Comparison of ENCODE assay signal across 1 cellular context in the genomic region with DNA sequence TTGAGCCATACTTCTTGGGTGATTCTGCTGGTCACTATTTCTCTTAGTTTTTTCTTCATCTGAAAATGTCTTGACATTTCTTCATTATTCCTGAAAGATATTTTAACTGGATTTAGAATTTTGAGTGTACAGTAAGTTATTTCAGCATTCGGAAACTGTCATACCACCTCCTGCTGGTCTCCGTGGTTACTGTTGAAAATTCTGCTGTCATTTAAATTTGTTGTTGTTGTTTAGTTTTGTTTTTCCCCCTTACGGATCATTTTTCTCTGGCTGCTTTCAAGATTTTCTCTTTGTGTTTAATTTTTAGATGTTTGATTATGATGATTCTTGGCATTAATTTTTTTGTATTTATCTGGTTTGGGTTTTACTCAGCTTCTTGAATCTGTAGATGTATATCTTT.
TF ChIP-seq lines count a peak whose summit lies in the region.

No MANE protein-coding gene starts in this region.

TF ChIP-seq in HepG2, 621 proteins besides CTCF, POLR2A, EP300 and RAD21 (continued from another document):
- TF ChIP-seq ZBTB40 (IDR thresholded peaks at IDR 0.05) (no peak), ZBTB40 (CRISPR knock-in tag; IDR thresholded peaks at IDR 0.05) (no peak), ZNF841 (CRISPR knock-in tag; IDR thresholded peaks at IDR 0.05; ENCODE audit: borderline replicate concordance) (no peak), ZNF180 (CRISPR knock-in tag; IDR thresholded peaks at IDR 0.05; ENCODE audit: borderline replicate concordance, low read depth) (no peak), ZNF101 (CRISPR knock-in tag; IDR thresholded peaks at IDR 0.05; ENCODE audit: borderline replicate concordance, low read depth) (no peak), ZNF740 (CRISPR knock-in tag; IDR thresholded peaks at IDR 0.05) (no peak), HNF4G (IDR thresholded peaks at IDR 0.05; ENCODE audit: borderline replicate concordance, low read depth, low read length) (no peak), HNF4G (CRISPR knock-in tag; IDR thresholded peaks at IDR 0.05; ENCODE audit: borderline replicate concordance, low read depth) (no peak), BCL6 (CRISPR knock-in tag; IDR thresholded peaks at IDR 0.05) (no peak), ZNF318 (CRISPR knock-in tag; IDR thresholded peaks at IDR 0.05) (no peak)
TF ChIP-seq in HepG2: peak in this region for 0.
